ENCODE assay signal across 12 cellular contexts in the genomic region with DNA sequence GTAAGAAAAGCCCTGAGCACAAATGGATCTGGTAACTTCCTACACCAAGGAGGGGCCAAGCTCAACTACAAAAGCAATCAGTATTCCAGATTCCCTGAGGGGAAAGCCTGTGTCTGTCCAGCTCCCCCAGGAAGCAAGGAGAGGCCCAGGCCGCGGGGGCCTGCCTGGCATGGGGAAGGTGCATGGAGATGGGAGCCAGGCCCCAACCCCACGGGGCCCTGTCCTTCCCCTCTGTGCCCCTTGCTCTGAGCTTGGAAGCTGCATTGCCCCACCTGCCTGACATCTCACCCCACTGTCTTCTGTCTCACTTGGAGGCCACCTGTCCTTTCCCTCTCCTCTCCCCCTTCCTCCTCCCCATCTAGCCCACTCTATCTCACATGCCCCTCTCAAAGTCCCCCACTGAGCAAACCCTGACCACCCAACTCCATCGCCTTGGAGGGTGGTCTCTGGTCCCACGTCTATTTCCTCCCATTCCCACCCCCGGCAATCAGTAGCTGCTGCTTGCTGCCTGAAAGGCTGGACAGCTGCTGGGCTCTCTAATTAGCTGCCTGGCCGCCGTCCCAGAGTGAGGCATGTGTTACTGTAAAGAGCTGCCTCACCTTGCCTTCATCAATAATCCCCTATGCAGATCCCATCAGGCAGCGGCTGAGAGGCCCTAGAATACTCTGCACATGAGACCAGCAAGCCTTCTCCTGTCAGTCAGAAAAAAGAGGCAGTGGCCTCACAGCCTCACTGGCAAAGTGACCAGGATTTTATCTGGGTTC. TPM values are rescaled to one million over a fixed set of nuclear protein-coding genes. Genes with fewer than 3 reads are reported as not detected.
A peak's percentile ranks its signal among the peaks of the same experiment; 100 is the strongest.
DNase-seq lines count a peak whose midpoint lies in the region; FAIRE-seq and TF ChIP-seq lines count a peak whose summit lies in the region.
"Had no signal": no experiment of that assay in that cellular context is flagged by ENCODE, and none has a peak within 500 bp of the region (broad histone marks: within the 10 kb centered on the region; RNA-seq: fewer than 3 reads in every experiment).

No MANE protein-coding gene starts in this region.

- H3K4me3 ChIP-seq in kidney (ENCODE audit: low read length in 2 of 2), result no peak overlapping the region
- no peak overlapping the region for H3K4me3 ChIP-seq in prostate gland
- H3K4me3 ChIP-seq: upper lobe of left lung had no signal

- 50% methylated on average over 9 of the region's 9 CpGs for WGBS in prostate gland

- H3K4me1 ChIP-seq in kidney (ENCODE audit: control insufficient read depth in 1 of 2, insufficient read depth in 1 of 2, low read depth in 1 of 2, low read length in 2 of 2), result peaks cover 0 to 7% of the 10 kb centered on the region in 2 donors
- peaks cover 10% of the 10 kb centered on the region for H3K4me1 ChIP-seq in prostate gland (replicated peaks)

- DNase-seq in DMS79 (lab: John Stamatoyannopoulos, UW), result peak; percentile 22
- DNase-seq in NCI-H128 (lab: John Stamatoyannopoulos, UW; ENCODE audit: unreplicated experiment), result peak; percentile 21
- peak; percentile 18 for DNase-seq in SK-N-DZ (ENCODE audit: low spot score)
- peak; percentile 55 for DNase-seq in kidney
- no peak for DNase-seq in HuH-7 (ENCODE audit: low spot score)
- no peak for DNase-seq in NK-92 treated with Interleukin-12 subunit alpha and Interleukin-12 subunit beta, amount 100 ng/mL, for 24 hours (lab: John Stamatoyannopoulos, UW)
- no peak for DNase-seq in prostate gland (ENCODE audit: low spot score)
- no peak for DNase-seq in RKO (ENCODE audit: low spot score)
- DNase-seq: activated CD8-positive, alpha-beta memory T cell treated with anti-CD3 and anti-CD28 coated beads for 24 hours; CD4-positive, CD25-positive, alpha-beta regulatory T cell had no signal

- no peak for TF ChIP-seq POLR2A in prostate gland (IDR thresholded peaks at IDR 0.05)

- H3K27ac ChIP-seq in kidney (ENCODE audit: low read depth in 2 of 2, low read length in 2 of 2) (no peak overlapping the region), prostate gland (no peak overlapping the region)
- H3K27ac ChIP-seq: upper lobe of left lung had no signal

- H3K9ac ChIP-seq in kidney (ENCODE audit: low read length in 2 of 2), result no peak overlapping the region

- intact Hi-C loops in kidney (cut with DNase I) (no loop called here), prostate gland (cut with DNase I) (no loop called here)

- H3K36me3 ChIP-seq in kidney (ENCODE audit: control insufficient read depth in 1 of 2, insufficient read depth in 2 of 2, low read length in 2 of 2), result no peaks in the 10 kb centered on the region
- H3K36me3 ChIP-seq in prostate gland, result no peaks in the 10 kb centered on the region
- H3K36me3 ChIP-seq: upper lobe of left lung had no signal

- no peaks in the 10 kb centered on the region for H3K27me3 ChIP-seq in prostate gland (replicated peaks; ENCODE audit: insufficient read depth)
- H3K27me3 ChIP-seq: upper lobe of left lung had no signal

- FAIRE-seq in kidney (lab: Jason Lieb, UNC), result no peak
- FAIRE-seq: frontal cortex had no signal

- TF ChIP-seq CTCF in kidney (IDR thresholded peaks at IDR 0.05; ENCODE audit: borderline replicate concordance, extremely low read depth, insufficient read depth), result no peak
- no peak for TF ChIP-seq CTCF in prostate gland (IDR thresholded peaks at IDR 0.05)

- peaks cover 0 to 4% of the 10 kb centered on the region in 2 donors for H3K9me3 ChIP-seq in kidney (ENCODE audit: control insufficient read depth in 1 of 2, low read length in 2 of 2)
- H3K9me3 ChIP-seq in prostate gland, result no peaks in the 10 kb centered on the region

RNA-seq across cellular contexts. Expression of gene TMEM229B, which starts 3.4 kb away (rescaled TPM):
- not detected in 2 replicates for polyA plus RNA-seq in SK-N-DZ (2014; cell fraction: cytosol; rRNA removed)
- not detected in 2 replicates for polyA plus RNA-seq in SK-N-DZ (2014; cell fraction: nucleus; rRNA removed)
- 7.8 TPM for total RNA-seq in kidney
- polyA plus RNA-seq in kidney (ENCODE audit: insufficient read depth, low read depth, low replicate concordance), result 3.1 TPM
- 10 to 100 TPM in 1 of 2 donors, 1 to 10 TPM in 1; 5.7 to 85.4 TPM for total RNA-seq in prostate gland

RNA-seq across cellular contexts. Expression of gene PLEKHH1, which starts 41.2 kb away (rescaled TPM):
- polyA plus RNA-seq in SK-N-DZ (2014; cell fraction: cytosol; rRNA removed), result 1.4 and 1.5 TPM in 2 replicates
- polyA plus RNA-seq in SK-N-DZ (2014; cell fraction: nucleus; rRNA removed), result 2.0 and 9.4 TPM in 2 replicates
- total RNA-seq in kidney (26.2 TPM), prostate gland (10 to 100 TPM; 57.9 to 92.7 TPM)
- polyA plus RNA-seq in kidney (ENCODE audit: insufficient read depth, low read depth, low replicate concordance), result 9.1 TPM

Comparison
In these comparisons a context has a peak if more than half of its experiments do, and no peak if none do; other contexts are left out.
1. DNase-seq: peak in DMS79 (single experiment), NCI-H128 (single experiment), SK-N-DZ (single experiment) and kidney (single experiment); none in HuH-7 (single experiment), NK-92 treated with Interleukin-12 subunit alpha and Interleukin-12 subunit beta, amount 100 ng/mL, for 24 hours (single experiment), prostate gland (single experiment) and RKO (single experiment).